ENCODE assay signal across 8 cellular contexts in genomic region chr9:3525088-3525835, GRCh38. TPM values are rescaled to one million over a fixed set of nuclear protein-coding genes. Genes with fewer than 3 reads are reported as not detected.
DNase-seq lines count a peak whose midpoint lies in the region; ATAC-seq and TF ChIP-seq lines count a peak whose summit lies in the region.

No MANE protein-coding gene starts in this region.

- H3K27me3 ChIP-seq in BLaER1: no peaks in the 10 kb centered on the region
- H3K27me3 ChIP-seq in foreskin keratinocyte: no peaks in the 10 kb centered on the region
- H3K27me3 ChIP-seq in ovary: no peaks in the 10 kb centered on the region

- TF ChIP-seq CTCF in HFF-Myc (IDR thresholded peaks at IDR 0.05; ENCODE audit: low read depth, low read length, missing control alignments) (no peak), foreskin keratinocyte (conservative IDR thresholded peaks at IDR 0.05) (no peak), ovary (IDR thresholded peaks at IDR 0.05) (no peak)

- peaks cover 18% of the 10 kb centered on the region for H3K36me3 Mint-ChIP-seq in activated CD4-positive, alpha-beta T cell treated with anti-CD3 and anti-CD28 coated beads, Interleukin-2, amount 10 ng/mL, durations not matched to agents 7 days and 5 days (ENCODE audit: low read depth)

- peak; percentile 10 for ATAC-seq in foreskin keratinocyte

- TF ChIP-seq POLR2A in ovary (IDR thresholded peaks at IDR 0.05): peak; percentile 21

- intact Hi-C loops in ovary (cut with DNase I): loop anchor here in 1 of 4 donors (10.0 kb wide), 1 partner anchor 770 kb away; no protein-coding TSS in a partner anchor

- peaks cover 43% of the 10 kb centered on the region for H3K4me1 ChIP-seq in BLaER1
- no peaks in the 10 kb centered on the region for H3K4me1 ChIP-seq in foreskin keratinocyte
- H3K4me1 ChIP-seq in ovary (ENCODE audit: insufficient read depth): no peaks in the 10 kb centered on the region

- peaks cover 55% of the 10 kb centered on the region for H3K4me1 Mint-ChIP-seq in activated CD4-positive, alpha-beta T cell treated with anti-CD3 and anti-CD28 coated beads, Interleukin-2, amount 10 ng/mL, durations not matched to agents 7 days and 5 days

- H3K4me3 Mint-ChIP-seq in activated CD4-positive, alpha-beta T cell treated with anti-CD3 and anti-CD28 coated beads, Interleukin-2, amount 10 ng/mL, durations not matched to agents 7 days and 5 days: peak overlapping the region; percentile 96

- no peaks in the 10 kb centered on the region for H3K27me3 Mint-ChIP-seq in activated CD4-positive, alpha-beta T cell treated with anti-CD3 and anti-CD28 coated beads, Interleukin-2, amount 10 ng/mL, durations not matched to agents 7 days and 5 days

- H3K4me2 ChIP-seq in BLaER1: peak overlapping the region; percentile 87

- H4K20me1 ChIP-seq in BLaER1: no peaks in the 10 kb centered on the region; the same call in 1 of the 2 replicates

- 0 to 1% (median 1%) methylated on average over 43 of the region's 43 CpGs for WGBS in ovary, 3 donors

- POLR2A ChIA-PET in activated CD4-positive, alpha-beta T cell treated with anti-CD3 and anti-CD28 coated beads, Interleukin-2, amount 10 ng/mL, durations not matched to agents 7 days and 5 days (lab: Charles Lee): no interaction called here

- H3K36me3 ChIP-seq in BLaER1 (peaks cover 6% of the 10 kb centered on the region), ovary (no peaks in the 10 kb centered on the region)

- peak overlapping the region; percentile 83 for H3K9ac ChIP-seq in BLaER1

- TF ChIP-seq EP300 in ovary (IDR thresholded peaks at IDR 0.05): no peak

- no peak for DNase-seq in HFF-Myc (ENCODE audit: extremely low read depth, low read depth)
- DNase-seq in activated CD4-positive, alpha-beta T cell treated with anti-CD3 and anti-CD28 coated beads, Interleukin-2, amount 10 ng/mL, durations not matched to agents 7 days and 5 days: peak; percentile 12
- no peak for DNase-seq in foreskin keratinocyte
- DNase-seq in ovary: peak in 2 of 5 donors; percentile 17 to 75
- DNase-seq in DMS114 treated with DMSO at 0.1 percent for 48 hours (lab: John Stamatoyannopoulos, UW; ENCODE audit: unreplicated experiment): no peak
- DNase-seq in cerebellar nuclear complex (lab: John Stamatoyannopoulos, UW): no peak
- no peak for DNase-seq in NCI-H2029 treated with DMSO at 0.1 percent for 48 hours (lab: John Stamatoyannopoulos, UW)

- peaks cover 2% of the 10 kb centered on the region for H3K9me3 Mint-ChIP-seq in activated CD4-positive, alpha-beta T cell treated with anti-CD3 and anti-CD28 coated beads, Interleukin-2, amount 10 ng/mL, durations not matched to agents 7 days and 5 days

- H3K9me3 ChIP-seq in BLaER1 (no peaks in the 10 kb centered on the region), ovary (no peaks in the 10 kb centered on the region)

- CTCF ChIA-PET in activated CD4-positive, alpha-beta T cell treated with anti-CD3 and anti-CD28 coated beads, Interleukin-2, amount 10 ng/mL, durations not matched to agents 7 days and 5 days (lab: Charles Lee): interaction anchor here (1.2 kb wide), 1 partner anchor 9 kb away, joined by 6 read pairs; no protein-coding TSS in a partner anchor

- H3K27ac ChIP-seq in BLaER1: peak overlapping the region; percentile 77
- H3K27ac ChIP-seq in foreskin keratinocyte: peak overlapping the region; percentile 80
- H3K27ac ChIP-seq in ovary: peak overlapping the region; percentile 100

- peak overlapping the region; percentile 94 for H3K4me3 ChIP-seq in BLaER1
- peak overlapping the region; percentile 88 for H3K4me3 ChIP-seq in HFF-Myc (replicated peaks; ENCODE audit: low read depth, low read length)
- H3K4me3 ChIP-seq in ovary: peak overlapping the region; percentile 82

- H3K27ac Mint-ChIP-seq in activated CD4-positive, alpha-beta T cell treated with anti-CD3 and anti-CD28 coated beads, Interleukin-2, amount 10 ng/mL, durations not matched to agents 7 days and 5 days: peak overlapping the region; percentile 100

RNA-seq across cellular contexts. Expression of gene RFX3, which starts 0.5 kb away (rescaled TPM):
- 10 to 100 TPM; 11.8 to 12.5 TPM for total RNA-seq in activated CD4-positive, alpha-beta T cell treated with anti-CD3 and anti-CD28 coated beads, Interleukin-2, amount 10 ng/mL, durations not matched to agents 7 days and 5 days
- 2.2 and 2.5 TPM in 2 replicates for total RNA-seq in foreskin keratinocyte
- 0.38 TPM in 2 replicates for polyA plus RNA-seq in foreskin keratinocyte
- 10 to 100 TPM in 6 of 7 donors, 1 to 10 TPM in 1; 8.8 to 22.7 (median 15.9) TPM for total RNA-seq in ovary
- polyA plus RNA-seq in ovary: 1 to 10 TPM; 2.6 to 3.4 TPM
